Comparison of ENCODE assay signal across 39 cellular contexts in the genomic region with DNA sequence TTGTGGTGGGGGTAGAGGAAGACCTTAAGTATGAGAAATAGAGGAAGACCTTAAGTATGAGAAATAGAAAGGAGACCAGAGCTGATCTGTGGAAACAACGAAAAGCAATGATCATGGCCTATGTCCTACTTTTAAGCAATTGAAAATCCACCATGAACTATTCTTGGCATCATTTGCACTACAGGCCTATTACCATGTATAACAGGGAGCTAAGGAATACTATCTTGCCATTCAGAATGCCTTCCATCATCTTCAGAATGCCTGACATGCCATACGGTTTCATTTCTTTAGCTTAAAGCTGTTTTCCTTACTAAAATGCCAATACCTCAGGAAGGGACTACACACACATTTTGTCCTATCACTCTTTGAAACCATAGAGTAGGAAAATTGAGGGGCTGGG.
"Had no signal": no experiment of that assay in that cellular context is flagged by ENCODE, and none has a peak within 500 bp of the region (broad histone marks: within the 10 kb centered on the region; RNA-seq: fewer than 3 reads in every experiment).

No MANE protein-coding gene starts in this region.

- H3K27ac ChIP-seq: adrenal gland, ascending aorta, body of pancreas, brain microvascular endothelial cell, breast epithelium, cardiac muscle cell had no signal

- H3K9me3 ChIP-seq: adrenal gland, ascending aorta, body of pancreas, breast epithelium had no signal

- H3K4me3 Mint-ChIP-seq: activated naive CD4-positive, alpha-beta T cell treated with anti-CD3 and anti-CD28 coated beads for 36 hours; activated naive CD4-positive, alpha-beta T cell treated with anti-CD3 and anti-CD28 coated beads, Interleukin-2, amount 10 ng/mL, durations not matched to agents 7 days and 5 days; activated naive CD4-positive, alpha-beta T cell treated with anti-CD3 and anti-CD28 coated beads, Interleukin-2, amount 50 U/mL, for 24 hours; activated naive CD8-positive, alpha-beta T cell; activated naive CD8-positive, alpha-beta T cell treated with anti-CD3 and anti-CD28 coated beads for 36 hours; activated naive CD8-positive, alpha-beta T cell treated with anti-CD3 and anti-CD28 coated beads, Interleukin-2, amount 10 ng/mL, durations not matched to agents 7 days and 5 days; activated naive CD8-positive, alpha-beta T cell treated with anti-CD3 and anti-CD28 coated beads, Interleukin-2, amount 50 U/mL, for 24 hours; activated T-cell treated with anti-CD3 and anti-CD28 coated beads, Interleukin-2, amount 50 U/mL, for 4 hours; activated T-cell treated with anti-CD3 and anti-CD28 coated beads, Interleukin-2, amount 50 U/mL, for 72 hours; activated T-helper 1 cell treated with anti-CD3 and anti-CD28 coated beads, Interleukin-12 subunit alpha, Interleukin-12 subunit beta, Interleukin-2, Interleukin-4 antibody, amounts not matched to agents 30 ng/mL and 10 ng/mL and 1 ng/mL, durations not matched to agents 14 hours and 24 hours and 36 hours; activated T-helper 17 cell treated with anti-CD3 and anti-CD28 coated beads, Interleukin-2, amount 50 U/mL, for 72 hours; brain; central memory CD8-positive, alpha-beta T cell had no signal

- H3K4me1 ChIP-seq: adrenal gland, ascending aorta, body of pancreas, breast epithelium had no signal

- H3K36me3 ChIP-seq: adrenal gland, ascending aorta, brain microvascular endothelial cell, breast epithelium, cardiac muscle cell had no signal

- H3K4me3 ChIP-seq: adrenal gland, ascending aorta, body of pancreas, breast epithelium, cardiac muscle cell had no signal

- FAIRE-seq: astrocyte, bronchial epithelial cell, colon had no signal

- H3K36me3 Mint-ChIP-seq: activated naive CD4-positive, alpha-beta T cell treated with anti-CD3 and anti-CD28 coated beads, Interleukin-2, amount 10 ng/mL, durations not matched to agents 7 days and 5 days; activated naive CD4-positive, alpha-beta T cell treated with anti-CD3 and anti-CD28 coated beads, Interleukin-2, amount 50 U/mL, for 24 hours; activated naive CD4-positive, alpha-beta T cell treated with anti-CD3 and anti-CD28 coated beads, Interleukin-2, amount 50 U/mL, for 72 hours; activated naive CD8-positive, alpha-beta T cell; activated naive CD8-positive, alpha-beta T cell treated with anti-CD3 and anti-CD28 coated beads for 36 hours; activated naive CD8-positive, alpha-beta T cell treated with anti-CD3 and anti-CD28 coated beads, Interleukin-2, amount 10 ng/mL, durations not matched to agents 7 days and 5 days; brain had no signal

- H3K27me3 ChIP-seq: adrenal gland, ascending aorta, body of pancreas, breast epithelium, cardiac muscle cell had no signal

- H3K27me3 Mint-ChIP-seq: activated naive CD4-positive, alpha-beta T cell treated with anti-CD3 and anti-CD28 coated beads, Interleukin-2, amount 10 ng/mL, durations not matched to agents 7 days and 5 days; activated naive CD4-positive, alpha-beta T cell treated with anti-CD3 and anti-CD28 coated beads, Interleukin-2, amount 50 U/mL, for 24 hours; activated naive CD8-positive, alpha-beta T cell; activated naive CD8-positive, alpha-beta T cell treated with anti-CD3 and anti-CD28 coated beads for 36 hours; activated naive CD8-positive, alpha-beta T cell treated with anti-CD3 and anti-CD28 coated beads, Interleukin-2, amount 50 U/mL, for 24 hours had no signal

- H3K9me3 Mint-ChIP-seq: activated naive CD4-positive, alpha-beta T cell treated with anti-CD3 and anti-CD28 coated beads for 36 hours; activated naive CD4-positive, alpha-beta T cell treated with anti-CD3 and anti-CD28 coated beads, Interleukin-2, amount 10 ng/mL, durations not matched to agents 7 days and 5 days; activated naive CD4-positive, alpha-beta T cell treated with anti-CD3 and anti-CD28 coated beads, Interleukin-2, amount 50 U/mL, for 24 hours; activated naive CD4-positive, alpha-beta T cell treated with anti-CD3 and anti-CD28 coated beads, Interleukin-2, amount 50 U/mL, for 72 hours; activated naive CD8-positive, alpha-beta T cell treated with anti-CD3 and anti-CD28 coated beads for 36 hours; activated naive CD8-positive, alpha-beta T cell treated with anti-CD3 and anti-CD28 coated beads, Interleukin-2, amount 10 ng/mL, durations not matched to agents 7 days and 5 days; activated naive CD8-positive, alpha-beta T cell treated with anti-CD3 and anti-CD28 coated beads, Interleukin-2, amount 50 U/mL, for 24 hours; activated T-cell treated with anti-CD3 and anti-CD28 coated beads, Interleukin-2, amount 50 U/mL, for 4 hours; activated T-cell treated with anti-CD3 and anti-CD28 coated beads, Interleukin-2, amount 50 U/mL, for 72 hours; activated T-helper 1 cell treated with anti-CD3 and anti-CD28 coated beads, Interleukin-12 subunit alpha, Interleukin-12 subunit beta, Interleukin-2, Interleukin-4 antibody, amounts not matched to agents 30 ng/mL and 10 ng/mL and 1 ng/mL, durations not matched to agents 14 hours and 24 hours and 36 hours; activated T-helper 17 cell treated with anti-CD3 and anti-CD28 coated beads, Interleukin-2, amount 50 U/mL, for 72 hours; activated T-helper 2 cell treated with anti-CD3 and anti-CD28 coated beads, Interferon-gamma antibody, Interleukin-2, Interleukin-4, amounts not matched to agents 10 μg/mL and 5 μg/mL and 100 μg/mL, durations not matched to agents 14 hours and 24 hours and 36 hours; brain; central memory CD8-positive, alpha-beta T cell had no signal

- H3K27ac Mint-ChIP-seq: activated naive CD4-positive, alpha-beta T cell treated with anti-CD3 and anti-CD28 coated beads for 36 hours; activated naive CD4-positive, alpha-beta T cell treated with anti-CD3 and anti-CD28 coated beads, Interleukin-2, amount 10 ng/mL, durations not matched to agents 7 days and 5 days; activated naive CD4-positive, alpha-beta T cell treated with anti-CD3 and anti-CD28 coated beads, Interleukin-2, amount 50 U/mL, for 24 hours; activated naive CD4-positive, alpha-beta T cell treated with anti-CD3 and anti-CD28 coated beads, Interleukin-2, amount 50 U/mL, for 72 hours; activated naive CD8-positive, alpha-beta T cell; activated naive CD8-positive, alpha-beta T cell treated with anti-CD3 and anti-CD28 coated beads for 36 hours; activated naive CD8-positive, alpha-beta T cell treated with anti-CD3 and anti-CD28 coated beads, Interleukin-2, amount 10 ng/mL, durations not matched to agents 7 days and 5 days; activated naive CD8-positive, alpha-beta T cell treated with anti-CD3 and anti-CD28 coated beads, Interleukin-2, amount 50 U/mL, for 24 hours; activated T-cell treated with anti-CD3 and anti-CD28 coated beads, Interleukin-2, amount 50 U/mL, for 72 hours; activated T-helper 1 cell treated with anti-CD3 and anti-CD28 coated beads, Interleukin-12 subunit alpha, Interleukin-12 subunit beta, Interleukin-2, Interleukin-4 antibody, amounts not matched to agents 30 ng/mL and 10 ng/mL and 1 ng/mL, durations not matched to agents 14 hours and 24 hours and 36 hours; activated T-helper 17 cell treated with anti-CD3 and anti-CD28 coated beads, Interleukin-2, amount 50 U/mL, for 72 hours; activated T-helper 2 cell treated with anti-CD3 and anti-CD28 coated beads, Interferon-gamma antibody, Interleukin-2, Interleukin-4, amounts not matched to agents 10 μg/mL and 5 μg/mL and 100 μg/mL, durations not matched to agents 14 hours and 24 hours and 36 hours; brain had no signal

- ATAC-seq: activated naive CD4-positive, alpha-beta T cell treated with anti-CD3 and anti-CD28 coated beads, Interleukin-2, amount 50 U/mL, for 72 hours; activated naive CD8-positive, alpha-beta T cell treated with anti-CD3 and anti-CD28 coated beads, Interleukin-2, amount 50 U/mL, for 24 hours; activated T-cell treated with anti-CD3 and anti-CD28 coated beads, Interleukin-2, amount 50 U/mL, for 4 hours; activated T-cell treated with anti-CD3 and anti-CD28 coated beads, Interleukin-2, amount 50 U/mL, for 72 hours; activated T-helper 17 cell treated with anti-CD3 and anti-CD28 coated beads, Interleukin-2, amount 50 U/mL, for 72 hours; body of pancreas had no signal

- H3K4me1 Mint-ChIP-seq: activated naive CD4-positive, alpha-beta T cell treated with anti-CD3 and anti-CD28 coated beads, Interleukin-2, amount 10 ng/mL, durations not matched to agents 7 days and 5 days; activated naive CD4-positive, alpha-beta T cell treated with anti-CD3 and anti-CD28 coated beads, Interleukin-2, amount 50 U/mL, for 24 hours; activated naive CD8-positive, alpha-beta T cell treated with anti-CD3 and anti-CD28 coated beads for 36 hours; activated naive CD8-positive, alpha-beta T cell treated with anti-CD3 and anti-CD28 coated beads, Interleukin-2, amount 10 ng/mL, durations not matched to agents 7 days and 5 days; activated naive CD8-positive, alpha-beta T cell treated with anti-CD3 and anti-CD28 coated beads, Interleukin-2, amount 50 U/mL, for 24 hours; activated T-helper 17 cell treated with anti-CD3 and anti-CD28 coated beads, Interleukin-2, amount 50 U/mL, for 72 hours; brain; central memory CD8-positive, alpha-beta T cell had no signal

- DNase-seq: activated effector memory CD4-positive, alpha-beta T cell treated with anti-CD3 and anti-CD28 coated beads, Interleukin-2, amount 50 U/mL, for 16 hours; activated effector memory CD4-positive, alpha-beta T cell treated with Interleukin-2 at 50 U/mL for 16 hours; activated gamma-delta T cell; activated gamma-delta T cell treated with Interleukin-2 at 50 U/mL for 16 hours; activated naive CD4-positive, alpha-beta T cell; activated naive CD4-positive, alpha-beta T cell treated with anti-CD3 and anti-CD28 coated beads for 36 hours; activated naive CD4-positive, alpha-beta T cell treated with anti-CD3 and anti-CD28 coated beads, Interleukin-2, amount 10 ng/mL, durations not matched to agents 7 days and 5 days; activated naive CD4-positive, alpha-beta T cell treated with anti-CD3 and anti-CD28 coated beads, Interleukin-2, amount 50 U/mL, for 16 hours; activated naive CD4-positive, alpha-beta T cell treated with Interleukin-2 at 50 U/mL for 16 hours; activated naive CD8-positive, alpha-beta T cell treated with anti-CD3 and anti-CD28 coated beads for 36 hours; activated naive CD8-positive, alpha-beta T cell treated with anti-CD3 and anti-CD28 coated beads, Interleukin-2, amount 10 ng/mL, durations not matched to agents 7 days and 5 days; activated naive CD8-positive, alpha-beta T cell treated with anti-CD3 and anti-CD28 coated beads, Interleukin-2, amount 50 U/mL, for 24 hours; activated T-cell treated with anti-CD3 and anti-CD28 coated beads, Interleukin-2, amount 50 U/mL, for 4 hours; activated T-cell treated with anti-CD3 and anti-CD28 coated beads, Interleukin-2, amount 50 U/mL, for 48 hours; activated T-cell treated with anti-CD3 and anti-CD28 coated beads, Interleukin-2, amount 50 U/mL, for 72 hours; adrenal gland; amniotic stem cell; amygdala; anterior cingulate cortex; aorta; body of pancreas; brain microvascular endothelial cell; caudate nucleus; central memory CD4-positive, alpha-beta T cell; cerebellar nuclear complex had no signal
